ENCODE assay signal across 10 cellular contexts in genomic region chr20:52610749-52611148, GRCh38.
"Had no signal": no experiment of that assay in that cellular context is flagged by ENCODE, and none has a peak within 500 bp of the region (broad histone marks: within the 10 kb centered on the region; RNA-seq: fewer than 3 reads in every experiment).

No MANE protein-coding gene starts in this region.

- H3K27ac Mint-ChIP-seq: H9, HFFc6, IgD-negative memory B cell had no signal

- FAIRE-seq: H54 had no signal

- H3K27ac ChIP-seq: GM23248, HL-60 had no signal

- H3K36me3 Mint-ChIP-seq: IgD-negative memory B cell had no signal

- H3K4me3 ChIP-seq: GM23248 had no signal

- H2AFZ ChIP-seq: GM23248 had no signal

- DNase-seq: GM23248, GOT3, H9, HCEC 1CT, HFFc6, Kasumi-1, KG1 had no signal

- H3K4me3 Mint-ChIP-seq: H9, HFFc6, IgD-negative memory B cell had no signal

- H3K9ac ChIP-seq: GM23248 had no signal
